In the genomic region with DNA sequence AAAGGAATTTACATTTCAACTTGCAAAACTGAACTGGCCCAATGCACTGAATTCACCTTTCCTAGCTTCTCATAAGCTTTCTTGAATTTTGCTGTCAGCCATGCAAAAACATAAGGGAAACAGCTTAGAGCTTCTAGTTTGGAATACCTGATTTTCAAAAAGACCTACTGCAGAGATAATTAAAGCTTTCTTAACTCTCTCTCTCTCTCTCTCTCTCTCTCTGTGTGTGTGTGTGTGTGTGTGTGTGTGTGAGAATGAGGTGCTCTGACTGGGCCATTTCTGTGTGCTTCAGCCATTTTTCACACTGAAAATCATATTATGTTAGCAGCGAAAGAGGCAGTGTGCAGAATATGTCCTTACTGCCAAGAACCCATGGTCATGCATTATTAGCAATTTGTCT, we compare ENCODE assay signal across 24 cellular contexts.
"Had no signal": no experiment of that assay in that cellular context is flagged by ENCODE, and none has a peak within 500 bp of the region (broad histone marks: within the 10 kb centered on the region; RNA-seq: fewer than 3 reads in every experiment).

No MANE protein-coding gene starts in this region.

- H3K36me3 Mint-ChIP-seq: IgD-negative memory B cell, T-cell had no signal

- H3K4me3 ChIP-seq: K562, MG63 had no signal

- ATAC-seq: Panc1, PC-3, T-cell had no signal

- H3K4me1 Mint-ChIP-seq: IgD-negative memory B cell had no signal

- H3K27ac Mint-ChIP-seq: T-cell; T-helper 1 cell treated with Interleukin-12 subunit alpha and Interleukin-12 subunit beta and Interleukin-4 antibody, amounts not matched to agents 30 μg/mL and 1 μg/mL, for 36 hours had no signal

- H3K27ac ChIP-seq: HL-60, RWPE1 had no signal

- H3K36me3 ChIP-seq: MG63 had no signal

- H3K9me3 Mint-ChIP-seq: IgD-negative memory B cell; T-cell; T-helper 1 cell treated with Interleukin-12 subunit alpha and Interleukin-12 subunit beta and Interleukin-4 antibody, amounts not matched to agents 30 μg/mL and 1 μg/mL, for 36 hours had no signal

- H3K4me3 Mint-ChIP-seq: IgD-negative memory B cell; T-cell; T-helper 1 cell treated with Interleukin-12 subunit alpha and Interleukin-12 subunit beta and Interleukin-4 antibody, amounts not matched to agents 30 μg/mL and 1 μg/mL, for 36 hours had no signal

- DNase-seq: MG63; NCI-H1092; NCI-H146; NCI-H1694 treated with DMSO at 0.1 percent for 48 hours; NCI-H1930; NCI-H2081; NCI-H2107; NCI-H345; NCI-H446 treated with DMSO at 0.1 percent for 48 hours; NCI-H510A treated with DMSO at 0.1 percent for 48 hours; NCI-H526; NCI-H748 treated with DMSO at 0.1 percent for 48 hours; NK-92 treated with Interleukin-12 subunit alpha and Interleukin-12 subunit beta, amount 100 ng/mL, for 24 hours; PC-3; SHP77; SK-N-SH; SW 1271; T-cell had no signal

- H3K9me3 ChIP-seq: MG63, SK-N-SH had no signal
